ENCODE assay signal across 14 cellular contexts in genomic region chr18:6752200-6752873, GRCh38. TPM values are rescaled to one million over a fixed set of nuclear protein-coding genes. Genes with fewer than 3 reads are reported as not detected.
DNase-seq lines count a peak whose midpoint lies in the region; ATAC-seq and TF ChIP-seq lines count a peak whose summit lies in the region.
"Had no signal": no experiment of that assay in that cellular context is flagged by ENCODE, and none has a peak within 500 bp of the region (broad histone marks: within the 10 kb centered on the region; RNA-seq: fewer than 3 reads in every experiment).

No MANE protein-coding gene starts in this region.

- no peaks in the 10 kb centered on the region for H3K36me3 ChIP-seq in HUES6 (ENCODE audit: control insufficient read depth, insufficient read depth, low read length)
- H3K36me3 ChIP-seq in testis (ENCODE audit: low read depth, missing control alignments) = no peaks in the 10 kb centered on the region
- no peaks in the 10 kb centered on the region for H3K36me3 ChIP-seq in spleen

- H3K9ac ChIP-seq in HUES6 (ENCODE audit: low read length) = no peak overlapping the region

- H3K4me3 ChIP-seq in HUES6 (ENCODE audit: low read depth, low read length) = no peak overlapping the region
- no peak overlapping the region for H3K4me3 ChIP-seq in testis
- H3K4me3 ChIP-seq in spleen = no peak overlapping the region

- peak; percentile 67 for DNase-seq in ecto neural progenitor cell (ENCODE audit: low spot score)
- DNase-seq in medulla oblongata (ENCODE audit: extremely low spot score) = peak; percentile 4
- no peak for DNase-seq in testis
- DNase-seq in anterior cingulate cortex (lab: John Stamatoyannopoulos, UW) = no peak
- no peak for DNase-seq in spleen
- DNase-seq in HK-2 (ENCODE audit: unreplicated experiment) = no peak
- DNase-seq: activated CD4-positive, alpha-beta memory T cell treated with anti-CD3 and anti-CD28 coated beads, Interleukin-2, amount 10 ng/mL, durations not matched to agents 7 days and 5 days; amygdala; DND-41; SHP77 treated with DMSO at 0.1 percent for 48 hours; stimulated activated CD8-positive, alpha-beta memory T cell treated with anti-CD3 and anti-CD28 coated beads, Interleukin-4, amount 100 ng/mL, for 48 hours had no signal

- TF ChIP-seq POLR2A in testis (IDR thresholded peaks at IDR 0.05) = no peak
- TF ChIP-seq POLR2A in spleen (IDR thresholded peaks at IDR 0.05) = no peak

- H3K4me1 ChIP-seq in HUES6 (ENCODE audit: control insufficient read depth, insufficient read depth, low read length) = peaks cover 22% of the 10 kb centered on the region
- peaks cover 3% of the 10 kb centered on the region for H3K4me1 ChIP-seq in testis
- peaks cover 0 to 12% (median 0%) of the 10 kb centered on the region in 6 donors for H3K4me1 ChIP-seq in spleen

- peaks cover 10% of the 10 kb centered on the region for H3K9me3 ChIP-seq in HUES6 (ENCODE audit: control insufficient read depth, insufficient read depth, low read depth, low read length)
- no peaks in the 10 kb centered on the region for H3K9me3 ChIP-seq in testis
- peaks cover 0 to 12% (median 10%) of the 10 kb centered on the region in 8 donors for H3K9me3 ChIP-seq in spleen

- TF ChIP-seq CTCF in testis (IDR thresholded peaks at IDR 0.05) = no peak
- TF ChIP-seq CTCF in spleen (IDR thresholded peaks at IDR 0.05 in 8 of 11, conservative IDR thresholded peaks at IDR 0.05 in 3 of 11) = no peak

- H3K27me3 ChIP-seq in HUES6 (ENCODE audit: control insufficient read depth, insufficient read depth, low read length) (no peaks in the 10 kb centered on the region), testis (no peaks in the 10 kb centered on the region), spleen (replicated peaks in 1 of 7) (no peaks in the 10 kb centered on the region)

- 51 to 54% methylated on average over 7 of the region's 7 CpGs for WGBS in testis, 2 donors
- 58 to 65% (median 64%) methylated on average over 7 of the region's 7 CpGs for WGBS in spleen, 5 donors

- ATAC-seq in HG02981 (IDR thresholded peaks at IDR 0.05; ENCODE audit: unreplicated experiment) = no peak
- ATAC-seq: HepG2 had no signal

- peak overlapping the region; percentile 84 for H3K27ac ChIP-seq in HUES6 (ENCODE audit: low read depth, low read length)
- H3K27ac ChIP-seq in testis = peak overlapping the region; percentile 6 to 84
- H3K27ac ChIP-seq in spleen = peak overlapping the region in 3 of 8 donors; percentile 4 to 11 (median 9)

- intact Hi-C loops in testis (cut with DNase I; ENCODE audit: low total_unique reads) (no loop called here), spleen (cut with DNase I; ENCODE audit: low total_unique reads) (no loop called here)

RNA-seq across cellular contexts. Expression of gene ARHGAP28, which starts 22.8 kb away (rescaled TPM):
- total RNA-seq in testis (10 to 100 TPM; 45.5 to 76.8 TPM), spleen (10 to 100 TPM; 13.8 to 78.3 (median 43.6) TPM)
- polyA plus RNA-seq in testis (ENCODE audit: insufficient read depth, low read depth, low replicate concordance) (161 TPM), spleen (10 to 100 TPM in 1 of 3 donors, 1 to 10 TPM in 2; 1.9 to 10.5 (median 2.6) TPM)
- total RNA-seq: activated CD4-positive, alpha-beta memory T cell treated with anti-CD3 and anti-CD28 coated beads, Interleukin-2, amount 10 ng/mL, durations not matched to agents 7 days and 5 days; HepG2 had no signal
- polyA plus RNA-seq: HepG2 had no signal

Comparison
In these comparisons a context has a peak if more than half of its experiments do, and no peak if none do; other contexts are left out.
1. DNase-seq: peak in ecto neural progenitor cell (single experiment) and medulla oblongata (single experiment); none in testis (single experiment), anterior cingulate cortex (0 of 58), spleen (single experiment) and HK-2 (single experiment).